In the genomic region with DNA sequence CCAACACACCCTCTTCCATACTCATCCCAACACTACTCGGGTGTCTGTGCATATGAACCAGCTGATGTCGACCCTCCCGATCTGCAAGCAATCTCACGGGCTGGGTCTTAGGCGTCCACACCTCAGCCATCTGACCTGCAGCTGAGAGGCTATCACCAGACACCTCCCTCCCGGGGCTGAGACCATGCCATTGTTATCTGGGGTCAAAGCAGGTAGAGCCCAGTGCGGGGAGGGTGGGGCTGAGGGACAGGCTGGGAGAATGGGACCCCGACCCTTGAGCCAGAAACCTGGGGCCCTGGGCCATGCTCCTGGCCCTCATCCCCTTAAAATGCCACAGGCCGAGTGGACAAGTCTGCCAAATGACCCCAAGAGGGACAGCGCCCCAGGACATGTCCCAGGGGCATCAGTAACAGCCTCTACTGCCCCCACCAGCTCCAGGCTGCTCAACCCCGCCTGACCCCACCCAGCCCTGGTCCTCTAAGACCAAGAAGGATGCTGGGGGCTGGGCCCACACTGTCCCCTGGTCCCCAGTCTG, we compare ENCODE assay signal across 5 cellular contexts.
"Had no signal": no experiment of that assay in that cellular context is flagged by ENCODE, and none has a peak within 500 bp of the region (broad histone marks: within the 10 kb centered on the region; RNA-seq: fewer than 3 reads in every experiment).

No MANE protein-coding gene starts in this region.

- H3K4me3 ChIP-seq: K562 had no signal

- DNase-seq: IMR-90, KBM-7 had no signal

- H3K27ac ChIP-seq: HL-60 had no signal

- ATAC-seq: HepG2, K562 had no signal
